In the genomic region with DNA sequence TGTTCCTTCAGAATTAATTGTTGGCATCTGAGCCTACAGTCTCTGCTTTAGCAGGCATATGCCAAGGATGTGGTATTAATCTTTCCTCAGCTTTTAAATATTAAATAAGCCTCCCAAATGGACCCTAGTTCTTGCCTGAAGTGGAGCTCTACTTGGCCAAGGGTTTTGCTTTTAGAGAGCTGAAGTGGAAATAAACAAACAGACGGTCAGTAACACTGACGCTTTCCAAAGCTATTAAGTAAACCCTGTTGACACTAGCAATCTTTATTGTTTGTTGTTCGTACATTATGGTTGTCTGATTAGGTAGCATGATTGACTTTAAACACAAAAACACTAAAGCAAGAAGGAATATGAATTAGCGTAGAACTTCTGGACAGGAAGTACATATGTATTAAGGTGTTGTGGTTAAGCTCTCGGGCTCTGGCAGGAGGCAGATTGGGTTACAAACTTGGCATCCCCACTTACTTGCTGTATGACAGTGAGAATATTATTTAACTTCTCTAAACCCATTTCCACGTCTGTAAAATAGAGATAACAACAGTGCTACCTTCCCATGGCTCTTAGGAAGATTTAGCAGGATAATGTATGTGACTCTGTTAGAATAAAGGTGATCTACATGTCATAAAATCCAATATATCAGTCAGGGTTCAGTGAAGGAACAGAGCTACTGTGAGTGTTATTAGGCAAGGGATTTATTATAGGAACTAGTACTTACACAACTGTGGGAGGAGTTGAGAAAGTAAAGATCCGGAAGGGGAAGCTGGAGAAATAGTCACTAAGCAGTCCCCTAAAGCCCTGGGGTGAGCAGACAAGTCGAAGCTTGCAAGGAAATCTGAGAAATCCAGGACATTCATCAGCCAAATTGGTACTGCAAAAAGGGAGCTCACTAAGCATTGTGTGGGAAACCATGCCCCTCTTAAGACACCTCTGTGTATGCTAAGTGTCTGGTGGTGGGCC, we compare ENCODE assay signal across 9 cellular contexts.
DNase-seq lines count a peak whose midpoint lies in the region; ATAC-seq lines count a peak whose summit lies in the region.
"Had no signal": no experiment of that assay in that cellular context is flagged by ENCODE, and none has a peak within 500 bp of the region (broad histone marks: within the 10 kb centered on the region; RNA-seq: fewer than 3 reads in every experiment).

No MANE protein-coding gene starts in this region.

- no peak overlapping the region for H3K4me3 Mint-ChIP-seq in activated T-helper 17 cell treated with anti-CD3 and anti-CD28 coated beads, Interleukin-2, amount 50 U/mL, for 72 hours

- peak; percentile 36 for ATAC-seq in HG02870 (IDR thresholded peaks at IDR 0.05; ENCODE audit: unreplicated experiment)
- ATAC-seq in activated T-helper 17 cell treated with anti-CD3 and anti-CD28 coated beads, Interleukin-2, amount 50 U/mL, for 72 hours (replicated peaks): no peak
- no peak for ATAC-seq in HG02759 (IDR thresholded peaks at IDR 0.05; ENCODE audit: unreplicated experiment)
- no peak for ATAC-seq in GM21423 (IDR thresholded peaks at IDR 0.05; ENCODE audit: unreplicated experiment)

- H3K27me3 Mint-ChIP-seq in activated T-helper 17 cell treated with anti-CD3 and anti-CD28 coated beads, Interleukin-2, amount 50 U/mL, for 72 hours: no peaks in the 10 kb centered on the region

- no peaks in the 10 kb centered on the region for H3K36me3 Mint-ChIP-seq in activated T-helper 17 cell treated with anti-CD3 and anti-CD28 coated beads, Interleukin-2, amount 50 U/mL, for 72 hours (ENCODE audit: low read depth)

- peaks cover 9% of the 10 kb centered on the region for H3K4me1 Mint-ChIP-seq in activated T-helper 17 cell treated with anti-CD3 and anti-CD28 coated beads, Interleukin-2, amount 50 U/mL, for 72 hours

- no peak overlapping the region for H3K27ac Mint-ChIP-seq in activated T-helper 17 cell treated with anti-CD3 and anti-CD28 coated beads, Interleukin-2, amount 50 U/mL, for 72 hours

- peak overlapping the region; percentile 69 for H3K27ac ChIP-seq in layer of hippocampus (ENCODE audit: low read depth, low read length)

- DNase-seq in AML-193 (lab: John Stamatoyannopoulos, UW): peak; percentile 94
- DNase-seq in SIG-M5 treated with dmso at 0.1 percent for 504 hours (lab: John Stamatoyannopoulos, UW; ENCODE audit: unreplicated experiment): peak; percentile 98
- DNase-seq in effector CD8-positive, alpha-beta T cell (lab: John Stamatoyannopoulos, UW): no peak
- DNase-seq: activated effector memory CD4-positive, alpha-beta T cell treated with Interleukin-2 at 50 U/mL for 16 hours had no signal

- H3K9me3 Mint-ChIP-seq in activated T-helper 17 cell treated with anti-CD3 and anti-CD28 coated beads, Interleukin-2, amount 50 U/mL, for 72 hours: peaks cover 11% of the 10 kb centered on the region

- H3K27me3 ChIP-seq in layer of hippocampus (ENCODE audit: control insufficient read depth, insufficient read depth, low read length): no peaks in the 10 kb centered on the region
